In the genomic region with DNA sequence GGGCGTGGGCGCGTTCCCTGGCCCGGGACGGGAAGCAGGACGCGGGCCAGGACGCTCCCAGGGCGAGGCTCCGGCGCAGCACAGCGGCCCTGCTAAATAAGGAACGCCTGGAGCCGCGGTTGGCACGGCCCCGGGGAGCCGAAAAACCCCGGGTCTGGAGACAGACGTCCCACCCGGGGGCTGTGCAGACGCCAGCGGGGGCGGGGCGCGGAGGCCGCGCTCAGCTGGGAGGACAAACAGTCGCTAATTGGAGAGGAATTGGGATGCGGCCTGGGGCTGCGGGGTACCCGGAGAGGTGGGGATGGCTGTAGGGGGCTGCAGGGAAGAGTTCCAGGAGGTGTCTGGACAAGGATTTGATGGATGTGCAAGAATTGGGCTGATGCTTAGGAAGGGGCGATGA, we compare ENCODE assay signal across 8 cellular contexts. TPM values are rescaled to one million over a fixed set of nuclear protein-coding genes. Genes with fewer than 3 reads are reported as not detected.
DNase-seq lines count a peak whose midpoint lies in the region; ATAC-seq and TF ChIP-seq lines count a peak whose summit lies in the region.
"Not testable (repeated sequence)": the region's sequence is repeated elsewhere in the genome, so short reads cannot be mapped to it uniquely, and the experiment has no call there.

No MANE protein-coding gene starts in this region.

- peak overlapping the region; percentile 77 for H3K4me2 ChIP-seq in GM23338

- not testable (repeated sequence) for DNase-seq in GM23338 (ENCODE audit: low spot score)
- DNase-seq in T-helper 1 cell (peak in 3 of 5 donors; percentile 20 to 44 (median 43)), activated T-cell treated with anti-CD3 and anti-CD28 coated beads for 4 hours (peak; percentile 19), body of pancreas (peak; percentile 40 to 70 (median 50)), Right ventricle myocardium superior (peak; percentile 88), ureter (ENCODE audit: low spot score) (peak; percentile 78)
- DNase-seq in naive thymus-derived CD8-positive, alpha-beta T cell, result peak; percentile 34 to 66 (median 55)
- peak; percentile 54 for DNase-seq in stimulated activated CD4-positive, alpha-beta T cell treated with anti-CD3 and anti-CD28 coated beads, Interleukin-4, amount 100 ng/mL, for 1 hour

- peak overlapping the region; percentile 70 for H3K4me3 Mint-ChIP-seq in GM23338
- H3K4me3 Mint-ChIP-seq in naive thymus-derived CD8-positive, alpha-beta T cell, result peak overlapping the region in 9 of 10 donors; percentile 6 to 90 (median 65)

- POLR2A ChIA-PET in naive thymus-derived CD8-positive, alpha-beta T cell (lab: Charles Lee), result not testable (repeated sequence)

- not testable (repeated sequence) for H2AFZ ChIP-seq in GM23338

- not testable (repeated sequence) for H3K9me2 ChIP-seq in GM23338 (ENCODE audit: insufficient read depth)

- H4K20me1 ChIP-seq in GM23338 (replicated peaks; ENCODE audit: insufficient read depth), result not testable (repeated sequence)

- H3K27ac Mint-ChIP-seq in GM23338, result not testable (repeated sequence)
- H3K27ac Mint-ChIP-seq in naive thymus-derived CD8-positive, alpha-beta T cell, result peak overlapping the region in 1 of 10 donors; percentile 56

- not testable (repeated sequence) for TF ChIP-seq CTCF in GM23338 (conservative IDR thresholded peaks at IDR 0.05; ENCODE audit: low read depth in 2 of 2); body of pancreas (IDR thresholded peaks at IDR 0.05)

- H3K9me3 ChIP-seq in body of pancreas, result not testable (repeated sequence)

- H3K79me2 ChIP-seq in GM23338 (replicated peaks; ENCODE audit: insufficient read depth), result not testable (repeated sequence)

- H3K4me3 ChIP-seq in GM23338, result peak overlapping the region; percentile 66
- peak overlapping the region in 1 of 2 donors; percentile 50 for H3K4me3 ChIP-seq in body of pancreas

- not testable (repeated sequence) for H3K27me3 Mint-ChIP-seq in GM23338 (ENCODE audit: insufficient read depth, low read depth, poor library complexity); naive thymus-derived CD8-positive, alpha-beta T cell

- H3K4me1 ChIP-seq in GM23338 (ENCODE audit: insufficient read depth); body of pancreas: not testable (repeated sequence)

- not testable (repeated sequence) for H3K27ac ChIP-seq in GM23338 (ENCODE audit: low read depth)
- H3K27ac ChIP-seq in body of pancreas, result peak overlapping the region in 3 of 4 donors; percentile 41 to 83 (median 70)

- H3K9me3 Mint-ChIP-seq in GM23338; naive thymus-derived CD8-positive, alpha-beta T cell: not testable (repeated sequence)

- H3F3A ChIP-seq in GM23338 (replicated peaks; ENCODE audit: low read depth), result not testable (repeated sequence)

- not testable (repeated sequence) for H3K36me3 ChIP-seq in GM23338 (ENCODE audit: insufficient read depth); body of pancreas (replicated peaks in 1 of 2; ENCODE audit: insufficient read depth in 1 of 2, low read depth in 2 of 2)

- not testable (repeated sequence) for H3K27me3 ChIP-seq in GM23338 (ENCODE audit: insufficient read depth); body of pancreas

- TF ChIP-seq POLR2A in body of pancreas (IDR thresholded peaks at IDR 0.05), result not testable (repeated sequence)

- not testable (repeated sequence) for H3K4me1 Mint-ChIP-seq in GM23338; naive thymus-derived CD8-positive, alpha-beta T cell

- 0% methylated on average over 20 of the region's 33 CpGs; no CpG with 5 or more reads in 1 of the 2 donors for WGBS in body of pancreas, 2 donors

- not testable (repeated sequence) for H3K36me3 Mint-ChIP-seq in GM23338 (ENCODE audit: low read depth); naive thymus-derived CD8-positive, alpha-beta T cell

- intact Hi-C loops in body of pancreas (cut with DNase I); Right ventricle myocardium superior (cut with DNase I): not testable (repeated sequence)

- ATAC-seq in GM23338; body of pancreas; Right ventricle myocardium superior (ENCODE audit: poor library complexity); naive thymus-derived CD8-positive, alpha-beta T cell: not testable (repeated sequence)

RNA-seq across cellular contexts. Expression of a gene that starts 25.3 kb away (rescaled TPM):
- total RNA-seq in GM23338 (2014; rRNA removed; shearing (Covaris generic)), result 61.4 and 77.4 TPM in 2 replicates
- 53.2 and 54.4 TPM in 2 replicates for polyA plus RNA-seq in GM23338 (2016; fragmentation: Nextera tagmentation; extraction: Ambion mirVana)
- total RNA-seq in body of pancreas, result 10 to 100 TPM; 38.1 to 46.8 TPM
- 38.1 TPM for total RNA-seq in Right ventricle myocardium superior
- total RNA-seq in naive thymus-derived CD8-positive, alpha-beta T cell, result 100 to 1,000 TPM; 164 to 180 TPM
- 1 to 10 TPM in 1 of 3 donors, under 1 TPM in 2; 0.52 to 6.2 (median 0.54) TPM for polyA plus RNA-seq in naive thymus-derived CD8-positive, alpha-beta T cell
- 158 TPM for total RNA-seq in ureter
